In the genomic region with DNA sequence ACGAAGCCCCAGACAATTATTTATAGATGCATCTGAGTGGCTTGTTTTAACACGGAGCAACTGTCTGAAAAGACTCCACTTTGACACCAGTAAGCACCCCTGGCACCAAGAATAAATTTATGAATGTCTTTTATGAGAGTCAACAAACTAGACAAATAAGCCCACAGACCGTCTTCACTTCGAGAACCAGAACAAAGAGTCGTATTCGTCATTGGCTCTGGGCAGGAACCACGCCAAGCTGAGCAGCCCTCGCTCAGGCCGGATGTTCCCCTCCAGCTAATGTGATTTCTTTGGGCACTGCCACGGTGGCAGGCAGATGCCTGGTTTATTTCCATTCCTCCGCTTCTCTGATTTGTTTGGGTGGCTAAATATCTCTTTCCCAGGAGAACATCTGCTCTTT, we compare ENCODE assay signal across 15 cellular contexts.
DNase-seq lines count a peak whose midpoint lies in the region; TF ChIP-seq lines count a peak whose summit lies in the region.
"Had no signal": no experiment of that assay in that cellular context is flagged by ENCODE, and none has a peak within 500 bp of the region (broad histone marks: within the 10 kb centered on the region; RNA-seq: fewer than 3 reads in every experiment).

No MANE protein-coding gene starts in this region.

- WGBS in testis, 2 donors: 82 to 90% methylated on average over 11 of the region's 11 CpGs

- H3K4me3 ChIP-seq in astrocyte of the spinal cord (ENCODE audit: low read depth, low read length) (no peak overlapping the region), muscle layer of duodenum (ENCODE audit: low read depth in 1 of 2, low read length in 2 of 2) (no peak overlapping the region), testis (no peak overlapping the region)
- H3K4me3 ChIP-seq: heart right ventricle had no signal

- in situ Hi-C loops in astrocyte of the spinal cord (cut with HindIII; ENCODE audit: low sequenced_read_pairs): no loop called here

- no peak for TF ChIP-seq POLR2A in testis (IDR thresholded peaks at IDR 0.05)

- H3K4me1 ChIP-seq in muscle layer of duodenum (ENCODE audit: control insufficient read depth in 1 of 2, insufficient read depth in 2 of 2, low read length in 2 of 2) (peaks cover 0 to 7% of the 10 kb centered on the region in 2 donors), testis (no peaks in the 10 kb centered on the region)
- H3K4me1 ChIP-seq: heart right ventricle had no signal

- H3K9me3 ChIP-seq in muscle layer of duodenum (ENCODE audit: control insufficient read depth in 1 of 2, low read length in 2 of 2) (peaks cover 0 to 6% of the 10 kb centered on the region in 2 donors), testis (no peaks in the 10 kb centered on the region)

- H3K27ac ChIP-seq in muscle layer of duodenum (ENCODE audit: low read length) (peak overlapping the region; percentile 50), testis (no peak overlapping the region)
- H3K27ac ChIP-seq: heart right ventricle had no signal

- no peak for TF ChIP-seq CTCF in astrocyte of the spinal cord (IDR thresholded peaks at IDR 0.05; ENCODE audit: low read depth, low read length)
- no peak for TF ChIP-seq CTCF in testis (IDR thresholded peaks at IDR 0.05)

- H3K27me3 ChIP-seq in muscle layer of duodenum (ENCODE audit: low read depth, low read length): no peaks in the 10 kb centered on the region
- H3K27me3 ChIP-seq in testis: no peaks in the 10 kb centered on the region
- H3K27me3 ChIP-seq: heart right ventricle had no signal

- intact Hi-C loops in testis (cut with DNase I; ENCODE audit: low total_unique reads): no loop called here

- H3K36me3 ChIP-seq in muscle layer of duodenum (ENCODE audit: control insufficient read depth in 1 of 2, insufficient read depth in 2 of 2, low read length in 2 of 2): no peaks in the 10 kb centered on the region
- H3K36me3 ChIP-seq in testis (ENCODE audit: low read depth, missing control alignments): no peaks in the 10 kb centered on the region
- H3K36me3 ChIP-seq: heart right ventricle had no signal

- DNase-seq in AG20443 (ENCODE audit: low spot score) (peak; percentile 60), GM03348 (ENCODE audit: low spot score) (peak; percentile 48), astrocyte of the spinal cord (ENCODE audit: low read depth, low spot score) (peak; percentile 25), SKM-1 (lab: John Stamatoyannopoulos, UW; ENCODE audit: unreplicated experiment) (no peak), inferior parietal cortex (ENCODE audit: extremely low spot score) (no peak), testis (no peak)
- no peak for DNase-seq in effector CD8-positive, alpha-beta T cell (lab: John Stamatoyannopoulos, UW)
- DNase-seq: activated CD4-positive, CD25-positive, alpha-beta regulatory T cell; DMS79 treated with DMSO at 0.1 percent for 48 hours; heart right ventricle; KG1; NCI-H146; NCI-H524; occipital lobe had no signal

Comparison
In these comparisons a context has a peak if more than half of its experiments do, and no peak if none do; other contexts are left out.
1. DNase-seq: peak in AG20443 (single experiment), GM03348 (single experiment) and astrocyte of the spinal cord (single experiment); none in SKM-1 (single experiment), effector CD8-positive, alpha-beta T cell (single experiment), inferior parietal cortex (single experiment) and testis (single experiment).